1 cellular context compared by ENCODE assay signal in the genomic region with DNA sequence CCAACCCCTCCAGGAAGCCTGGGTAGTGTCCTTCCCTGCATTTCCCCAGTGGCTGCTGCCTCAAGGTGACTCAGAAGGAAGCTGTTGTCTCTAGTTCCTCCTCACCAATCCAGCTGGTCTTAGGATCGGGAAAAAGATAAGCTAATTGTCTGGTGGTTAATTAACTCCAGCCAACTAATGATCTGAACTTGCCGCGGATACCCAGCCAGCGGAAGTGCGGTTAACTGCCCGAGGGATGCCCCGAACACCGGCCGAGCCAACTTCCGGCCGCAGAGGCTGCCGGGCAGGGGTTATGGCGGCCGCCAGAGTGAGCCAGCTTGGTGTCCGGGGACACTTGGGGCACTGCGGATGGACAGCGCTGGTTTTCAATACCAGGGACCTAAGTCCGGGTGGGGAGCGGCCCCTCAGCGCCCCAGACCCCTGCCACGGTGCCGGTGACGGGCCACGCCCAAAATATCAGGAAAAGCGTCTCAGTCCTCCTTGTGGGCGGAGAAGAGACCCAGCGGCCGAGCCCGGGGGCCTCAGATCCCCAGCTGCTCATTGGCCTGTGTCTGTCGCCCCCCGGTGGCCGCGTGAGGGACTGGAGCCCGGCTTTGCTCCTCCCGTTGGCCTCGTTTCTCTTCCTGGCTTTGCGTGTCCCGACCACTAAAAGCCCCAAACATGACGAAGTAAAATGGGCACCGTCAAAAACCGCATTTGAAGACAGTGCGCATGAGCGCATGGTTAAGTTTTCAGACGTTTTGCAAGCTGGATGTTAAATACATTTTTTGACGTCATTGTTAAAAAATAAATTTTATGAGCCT.
TF ChIP-seq lines count a peak whose summit lies in the region.

No MANE protein-coding gene starts in this region.

TF ChIP-seq in K562, 482 proteins besides CTCF, POLR2A, EP300 and RAD21 (continued from another document):
- no peak for TF ChIP-seq MED1 (CRISPR knock-in tag; IDR thresholded peaks at IDR 0.05; ENCODE audit: borderline replicate concordance)
- peak; percentile 50; the same call in 1 of the 2 replicates for TF ChIP-seq NCOR1 (IDR thresholded peaks at IDR 0.05)
- TF ChIP-seq, protein P1, sequence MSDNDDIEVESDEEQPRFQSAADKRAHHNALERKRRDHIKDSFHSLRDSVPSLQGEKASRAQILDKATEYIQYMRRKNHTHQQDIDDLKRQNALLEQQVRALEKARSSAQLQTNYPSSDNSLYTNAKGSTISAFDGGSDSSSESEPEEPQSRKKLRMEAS (CRISPR knock-in tag; IDR thresholded peaks at IDR 0.05) = peak; percentile 72; the same call in 1 of the 2 replicates
- peak; percentile 76; the same call in 1 of the 2 replicates for TF ChIP-seq ZNF133 (CRISPR knock-in tag; IDR thresholded peaks at IDR 0.05)
- TF ChIP-seq, protein P2, sequence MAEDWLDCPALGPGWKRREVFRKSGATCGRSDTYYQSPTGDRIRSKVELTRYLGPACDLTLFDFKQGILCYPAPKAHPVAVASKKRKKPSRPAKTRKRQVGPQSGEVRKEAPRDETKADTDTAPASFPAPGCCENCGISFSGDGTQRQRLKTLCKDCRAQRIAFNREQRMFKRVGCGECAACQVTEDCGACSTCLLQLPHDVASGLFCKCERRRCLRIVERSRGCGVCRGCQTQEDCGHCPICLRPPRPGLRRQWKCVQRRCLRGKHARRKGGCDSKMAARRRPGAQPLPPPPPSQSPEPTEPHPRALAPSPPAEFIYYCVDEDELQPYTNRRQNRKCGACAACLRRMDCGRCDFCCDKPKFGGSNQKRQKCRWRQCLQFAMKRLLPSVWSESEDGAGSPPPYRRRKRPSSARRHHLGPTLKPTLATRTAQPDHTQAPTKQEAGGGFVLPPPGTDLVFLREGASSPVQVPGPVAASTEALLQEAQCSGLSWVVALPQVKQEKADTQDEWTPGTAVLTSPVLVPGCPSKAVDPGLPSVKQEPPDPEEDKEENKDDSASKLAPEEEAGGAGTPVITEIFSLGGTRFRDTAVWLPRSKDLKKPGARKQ (CRISPR knock-in tag; IDR thresholded peaks at IDR 0.05) = no peak; the same call in 1 of the 2 replicates
- peak; percentile 77 to 89; a peak in 3 of 4 replicates for TF ChIP-seq ETV6 (IDR thresholded peaks at IDR 0.05; ENCODE audit: borderline replicate concordance in 1 of 2, low read depth in 2 of 2, low read length in 1 of 2)
- no peak for TF ChIP-seq ETV6 (CRISPR knock-in tag; IDR thresholded peaks at IDR 0.05; ENCODE audit: borderline replicate concordance)
- TF ChIP-seq HLTF (IDR thresholded peaks at IDR 0.05) = no peak
- peak; percentile 84 for TF ChIP-seq ZNF766 (CRISPR knock-in tag; conservative IDR thresholded peaks at IDR 0.05)
- peak; percentile 71 for TF ChIP-seq EGR1 (conservative IDR thresholded peaks at IDR 0.05)
- TF ChIP-seq LEF1 (IDR thresholded peaks at IDR 0.05) = no peak
- peak; percentile 68 for TF ChIP-seq HCFC1 (IDR thresholded peaks at IDR 0.05; ENCODE audit: low read depth, low read length)
- TF ChIP-seq ZNF232 (CRISPR knock-in tag; IDR thresholded peaks at IDR 0.05) = no peak
- TF ChIP-seq, protein P3, sequence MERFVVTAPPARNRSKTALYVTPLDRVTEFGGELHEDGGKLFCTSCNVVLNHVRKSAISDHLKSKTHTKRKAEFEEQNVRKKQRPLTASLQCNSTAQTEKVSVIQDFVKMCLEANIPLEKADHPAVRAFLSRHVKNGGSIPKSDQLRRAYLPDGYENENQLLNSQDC (CRISPR knock-in tag; IDR thresholded peaks at IDR 0.05) = no peak; the same call in 1 of the 2 replicates
- TF ChIP-seq ZNF121 (CRISPR knock-in tag; conservative IDR thresholded peaks at IDR 0.05) = no peak
TF ChIP-seq in K562: peak in this region for 205.
